In genomic region chr1:101004061-101004460, GRCh38 we compare ENCODE assay signal across 1 cellular context.
TF ChIP-seq lines count a peak whose summit lies in the region.

No MANE protein-coding gene starts in this region.

TF ChIP-seq in HepG2, 621 proteins besides CTCF, POLR2A, EP300 and RAD21 (continued from another document and continues in another):
- TF ChIP-seq SMC3 (IDR thresholded peaks at IDR 0.05; ENCODE audit: low read length) (peak; percentile 56; the same call in 1 of the 2 replicates), CSRNP2 (CRISPR knock-in tag; conservative IDR thresholded peaks at IDR 0.05; ENCODE audit: low read depth) (no peak), HNF4A (CRISPR knock-in tag; IDR thresholded peaks at IDR 0.05) (peak; percentile 92), KLF12 (CRISPR knock-in tag; IDR thresholded peaks at IDR 0.05; ENCODE audit: borderline replicate concordance) (no peak), ZBTB49 (CRISPR knock-in tag; IDR thresholded peaks at IDR 0.05; ENCODE audit: borderline replicate concordance) (no peak), ZNF792 (CRISPR knock-in tag; IDR thresholded peaks at IDR 0.05) (0 out of 2 replicates have a peak, but pooled peaks have one; percentile 49), ZNF552 (CRISPR knock-in tag; IDR thresholded peaks at IDR 0.05; ENCODE audit: borderline replicate concordance) (no peak), ZNF784 (CRISPR knock-in tag; IDR thresholded peaks at IDR 0.05; ENCODE audit: borderline replicate concordance) (no peak), ZNF207 (IDR thresholded peaks at IDR 0.05; ENCODE audit: borderline replicate concordance) (no peak), ZNF781 (CRISPR knock-in tag; IDR thresholded peaks at IDR 0.05; ENCODE audit: borderline replicate concordance, not compliant biosample characterization) (no peak), FOXA3 (CRISPR knock-in tag; IDR thresholded peaks at IDR 0.05) (peak; percentile 97), PATZ1 (CRISPR knock-in tag; IDR thresholded peaks at IDR 0.05) (0 out of 2 replicates have a peak, but pooled peaks have one; percentile 12), HBP1 (CRISPR knock-in tag; IDR thresholded peaks at IDR 0.05; ENCODE audit: low read depth) (no peak), TEAD2 (CRISPR knock-in tag; IDR thresholded peaks at IDR 0.05) (no peak), ZSCAN21 (CRISPR knock-in tag; IDR thresholded peaks at IDR 0.05; ENCODE audit: borderline replicate concordance) (no peak), PAF1 (CRISPR knock-in tag; IDR thresholded peaks at IDR 0.05) (no peak), ZGPAT (CRISPR knock-in tag; IDR thresholded peaks at IDR 0.05) (peak; percentile 94), BCL3 (CRISPR knock-in tag; IDR thresholded peaks at IDR 0.05) (no peak), KDM5B (CRISPR knock-in tag; IDR thresholded peaks at IDR 0.05; ENCODE audit: borderline replicate concordance) (no peak), ZNF761 (CRISPR knock-in tag; conservative IDR thresholded peaks at IDR 0.05) (0 out of 2 replicates have a peak, but pooled peaks have one; percentile 41), NFE2L1 (CRISPR knock-in tag; IDR thresholded peaks at IDR 0.05; ENCODE audit: borderline replicate concordance) (no peak), REPIN1 (CRISPR knock-in tag; IDR thresholded peaks at IDR 0.05; ENCODE audit: borderline replicate concordance, low read depth) (peak; percentile 57; the same call in 1 of the 2 replicates), NFAT5 (CRISPR knock-in tag; IDR thresholded peaks at IDR 0.05) (no peak), CEBPB (IDR thresholded peaks at IDR 0.05; ENCODE audit: borderline replicate concordance, low read depth, low read length) (peak; percentile 99), SRSF4 (IDR thresholded peaks at IDR 0.05; ENCODE audit: low read depth, low read length, poor library complexity, severe bottlenecking) (no peak), PITX1 (CRISPR knock-in tag; IDR thresholded peaks at IDR 0.05) (peak; percentile 92), MTA3 (CRISPR knock-in tag; IDR thresholded peaks at IDR 0.05) (no peak), ATF3 (CRISPR knock-in tag; IDR thresholded peaks at IDR 0.05) (0 out of 2 replicates have a peak, but pooled peaks have one; percentile 15), ZNF782 (CRISPR knock-in tag; IDR thresholded peaks at IDR 0.05; ENCODE audit: borderline replicate concordance) (no peak), PRDM10 (CRISPR knock-in tag; IDR thresholded peaks at IDR 0.05; ENCODE audit: low read depth) (no peak), DRAP1 (CRISPR knock-in tag; IDR thresholded peaks at IDR 0.05) (no peak), SOX6 (IDR thresholded peaks at IDR 0.05) (peak; percentile 79; the same call in 1 of the 2 replicates), SOX6 (CRISPR knock-in tag; IDR thresholded peaks at IDR 0.05) (peak; percentile 100), ZNF558 (CRISPR knock-in tag; IDR thresholded peaks at IDR 0.05; ENCODE audit: borderline replicate concordance) (no peak)
